In the genomic region with DNA sequence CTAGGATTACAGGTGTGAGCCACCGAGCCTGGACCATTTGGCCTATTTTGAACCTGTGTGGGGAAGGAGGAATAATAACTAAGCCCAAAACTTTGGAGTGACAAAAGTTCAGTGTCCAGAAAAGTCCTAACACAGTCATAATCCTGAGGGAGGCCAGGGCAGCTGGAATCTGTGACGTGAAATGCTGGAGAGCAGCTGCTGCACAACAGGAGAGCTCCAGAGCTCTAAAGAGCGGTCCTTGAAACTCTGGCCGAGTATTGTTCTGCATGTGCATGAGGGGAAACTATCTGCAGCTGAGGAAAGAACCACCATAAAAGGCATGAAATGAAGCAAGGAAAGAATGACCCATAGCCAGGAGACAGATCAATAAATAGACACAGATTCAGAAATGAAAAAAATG, we compare ENCODE assay signal across 19 cellular contexts. TPM values are rescaled to one million over a fixed set of nuclear protein-coding genes. Genes with fewer than 3 reads are reported as not detected.
DNase-seq lines count a peak whose midpoint lies in the region; ATAC-seq, FAIRE-seq and TF ChIP-seq lines count a peak whose summit lies in the region.
"Had no signal": no experiment of that assay in that cellular context is flagged by ENCODE, and none has a peak within 500 bp of the region (broad histone marks: within the 10 kb centered on the region; RNA-seq: fewer than 3 reads in every experiment).

No MANE protein-coding gene starts in this region.

- CTCF ChIA-PET in WTC11 (lab: Charles Lee) = interaction anchor here (0.7 to 0.9 kb wide), 2 partner anchors 45 to 99 kb away, joined by 3 to 4 read pairs; no protein-coding TSS in a partner anchor

- no peaks in the 10 kb centered on the region for H3K79me2 ChIP-seq in GM23338 (replicated peaks; ENCODE audit: insufficient read depth)

- TF ChIP-seq CTCF in GM23338 (conservative IDR thresholded peaks at IDR 0.05; ENCODE audit: low read depth in 2 of 2) = no peak
- no peak for TF ChIP-seq CTCF in WTC11 (IDR thresholded peaks at IDR 0.05)

- H3K27ac Mint-ChIP-seq in activated T-cell treated with anti-CD3 and anti-CD28 coated beads, Interleukin-2, amount 50 U/mL, for 24 hours = peak overlapping the region; percentile 37
- 0 out of 2 replicates have a peak overlapping the region, but pooled peaks have one; percentile 1 for H3K27ac Mint-ChIP-seq in GM23338
- H3K27ac Mint-ChIP-seq in WTC11 = peak overlapping the region; percentile 36; the same call in 1 of the 2 replicates
- H3K27ac Mint-ChIP-seq: HFFc6 had no signal

- no peaks in the 10 kb centered on the region for H3K9me3 Mint-ChIP-seq in activated T-cell treated with anti-CD3 and anti-CD28 coated beads, Interleukin-2, amount 50 U/mL, for 24 hours
- H3K9me3 Mint-ChIP-seq in activated T-cell treated with anti-CD3 and anti-CD28 coated beads, Interleukin-2, amount 50 U/mL, for 4 hours = no peaks in the 10 kb centered on the region
- H3K9me3 Mint-ChIP-seq in GM23338 (no peaks in the 10 kb centered on the region), WTC11 (no peaks in the 10 kb centered on the region)

- no peaks in the 10 kb centered on the region for H3K9me2 ChIP-seq in GM23338 (ENCODE audit: insufficient read depth)

- H3K36me3 ChIP-seq in GM23338 (ENCODE audit: insufficient read depth) = peaks cover 32% of the 10 kb centered on the region

- no peak overlapping the region for H3K4me2 ChIP-seq in GM23338

- no peak for DNase-seq in activated T-cell treated with anti-CD3 and anti-CD28 coated beads, Interleukin-2, amount 50 U/mL, for 24 hours
- no peak for DNase-seq in activated T-cell treated with anti-CD3 and anti-CD28 coated beads, Interleukin-2, amount 50 U/mL, for 4 hours
- DNase-seq in GM23338 (ENCODE audit: low spot score) (no peak), WTC11 (ENCODE audit: low spot score) (no peak), frontal cortex (ENCODE audit: low spot score in 2 of 2) (no peak), NCI-H146 treated with DMSO at 0.1 percent for 48 hours (lab: John Stamatoyannopoulos, UW; ENCODE audit: unreplicated experiment) (no peak)
- DNase-seq: C1 segment of cervical spinal cord; Calu3; CD4-positive, alpha-beta memory T cell; COR-L47; DMS53; DMS79 treated with DMSO at 0.1 percent for 48 hours; GF-D8; GOT3; HFFc6 had no signal

- ATAC-seq in activated T-cell treated with anti-CD3 and anti-CD28 coated beads, Interleukin-2, amount 50 U/mL, for 4 hours = no peak
- no peak for ATAC-seq in GM23338
- no peak for ATAC-seq in WTC11

- H3K27me3 Mint-ChIP-seq in activated T-cell treated with anti-CD3 and anti-CD28 coated beads, Interleukin-2, amount 50 U/mL, for 24 hours = no peaks in the 10 kb centered on the region
- no peaks in the 10 kb centered on the region for H3K27me3 Mint-ChIP-seq in activated T-cell treated with anti-CD3 and anti-CD28 coated beads, Interleukin-2, amount 50 U/mL, for 4 hours (ENCODE audit: low read depth)
- H3K27me3 Mint-ChIP-seq in GM23338 (ENCODE audit: insufficient read depth, low read depth, poor library complexity) (peaks cover 2% of the 10 kb centered on the region), WTC11 (ENCODE audit: low read depth) (no peaks in the 10 kb centered on the region)
- H3K27me3 Mint-ChIP-seq: CD4-positive, alpha-beta memory T cell had no signal

- H3K36me3 Mint-ChIP-seq in activated T-cell treated with anti-CD3 and anti-CD28 coated beads, Interleukin-2, amount 50 U/mL, for 24 hours (ENCODE audit: low read depth) = peaks cover 93% of the 10 kb centered on the region
- peaks cover 38% of the 10 kb centered on the region for H3K36me3 Mint-ChIP-seq in activated T-cell treated with anti-CD3 and anti-CD28 coated beads, Interleukin-2, amount 50 U/mL, for 4 hours (ENCODE audit: insufficient read depth)
- H3K36me3 Mint-ChIP-seq in GM23338 (ENCODE audit: low read depth) (peaks cover 44% of the 10 kb centered on the region), WTC11 (peaks cover 55% of the 10 kb centered on the region)

- H3K4me3 Mint-ChIP-seq in activated T-cell treated with anti-CD3 and anti-CD28 coated beads, Interleukin-2, amount 50 U/mL, for 24 hours = no peak overlapping the region
- no peak overlapping the region for H3K4me3 Mint-ChIP-seq in activated T-cell treated with anti-CD3 and anti-CD28 coated beads, Interleukin-2, amount 50 U/mL, for 4 hours
- H3K4me3 Mint-ChIP-seq in GM23338 (no peak overlapping the region), WTC11 (no peak overlapping the region)
- H3K4me3 Mint-ChIP-seq: CD4-positive, alpha-beta memory T cell; HFFc6 had no signal

- peaks cover 12% of the 10 kb centered on the region; the same call in 1 of the 2 replicates for H4K20me1 ChIP-seq in GM23338 (replicated peaks; ENCODE audit: insufficient read depth)

- POLR2A ChIA-PET in WTC11 (lab: Charles Lee) = no interaction called here

- H3F3A ChIP-seq in GM23338 (replicated peaks; ENCODE audit: low read depth) = no peaks in the 10 kb centered on the region

- no peak overlapping the region for H3K4me3 ChIP-seq in GM23338
- H3K4me3 ChIP-seq: HAP-1 had no signal

- no peaks in the 10 kb centered on the region for H3K27me3 ChIP-seq in GM23338 (ENCODE audit: insufficient read depth)

- no peak overlapping the region for H2AFZ ChIP-seq in GM23338

- FAIRE-seq in frontal cortex (lab: Jason Lieb, UNC) = no peak
- FAIRE-seq: GM12891, GM18507, H54 had no signal

- no peaks in the 10 kb centered on the region for H3K4me1 Mint-ChIP-seq in activated T-cell treated with anti-CD3 and anti-CD28 coated beads, Interleukin-2, amount 50 U/mL, for 24 hours (ENCODE audit: low read depth)
- H3K4me1 Mint-ChIP-seq in activated T-cell treated with anti-CD3 and anti-CD28 coated beads, Interleukin-2, amount 50 U/mL, for 4 hours (ENCODE audit: low read depth) = no peaks in the 10 kb centered on the region
- H3K4me1 Mint-ChIP-seq in GM23338 (no peaks in the 10 kb centered on the region), WTC11 (no peaks in the 10 kb centered on the region)
- H3K4me1 Mint-ChIP-seq: CD4-positive, alpha-beta memory T cell had no signal

- H3K4me1 ChIP-seq in GM23338 (ENCODE audit: insufficient read depth) = no peaks in the 10 kb centered on the region
- H3K4me1 ChIP-seq: HAP-1 had no signal

- no peak overlapping the region for H3K27ac ChIP-seq in GM23338 (ENCODE audit: low read depth)

TF ChIP-seq in GM23338, 12 proteins besides CTCF, POLR2A, EP300 and RAD21 (continues in another document):
- TF ChIP-seq NANOG (IDR thresholded peaks at IDR 0.05; ENCODE audit: borderline replicate concordance) = no peak
- no peak for TF ChIP-seq ZNF331 (CRISPR knock-in tag; IDR thresholded peaks at IDR 0.05; ENCODE audit: low read depth)

TF ChIP-seq in WTC11, 78 proteins besides CTCF, POLR2A, EP300 and RAD21:
- TF ChIP-seq NFYB (CRISPR knock-in tag; conservative IDR thresholded peaks at IDR 0.05; ENCODE audit: low read depth) (no peak), SMAD4 (CRISPR knock-in tag; IDR thresholded peaks at IDR 0.05) (no peak), ZNF317 (CRISPR knock-in tag; IDR thresholded peaks at IDR 0.05; ENCODE audit: borderline replicate concordance, low read depth) (no peak), FOXK1 (CRISPR knock-in tag; IDR thresholded peaks at IDR 0.05) (no peak), E2F4 (CRISPR knock-in tag; IDR thresholded peaks at IDR 0.05; ENCODE audit: borderline replicate concordance, low read depth) (no peak)
- TF ChIP-seq, protein P1, sequence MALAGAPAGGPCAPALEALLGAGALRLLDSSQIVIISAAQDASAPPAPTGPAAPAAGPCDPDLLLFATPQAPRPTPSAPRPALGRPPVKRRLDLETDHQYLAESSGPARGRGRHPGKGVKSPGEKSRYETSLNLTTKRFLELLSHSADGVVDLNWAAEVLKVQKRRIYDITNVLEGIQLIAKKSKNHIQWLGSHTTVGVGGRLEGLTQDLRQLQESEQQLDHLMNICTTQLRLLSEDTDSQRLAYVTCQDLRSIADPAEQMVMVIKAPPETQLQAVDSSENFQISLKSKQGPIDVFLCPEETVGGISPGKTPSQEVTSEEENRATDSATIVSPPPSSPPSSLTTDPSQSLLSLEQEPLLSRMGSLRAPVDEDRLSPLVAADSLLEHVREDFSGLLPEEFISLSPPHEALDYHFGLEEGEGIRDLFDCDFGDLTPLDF (CRISPR knock-in tag; IDR thresholded peaks at IDR 0.05) = no peak

RNA-seq across cellular contexts. Expression of gene HADHA, which starts 27.8 kb away (rescaled TPM):
- 10 to 100 TPM; 85.9 to 94.9 (median 87.7) TPM for total RNA-seq in activated T-cell treated with anti-CD3 and anti-CD28 coated beads, Interleukin-2, amount 50 U/mL, for 4 hours
- 88.9 and 92.3 TPM in 2 replicates for total RNA-seq in GM23338 (2014; rRNA removed; shearing (Covaris generic))
- polyA plus RNA-seq in GM23338 (2016; fragmentation: Nextera tagmentation; extraction: Ambion mirVana) = 57.6 and 63.9 TPM in 2 replicates
- total RNA-seq in WTC11 (2021) (118 to 123 TPM (median 121 TPM) in 3 replicates), frontal cortex (85.2 TPM)

RNA-seq across cellular contexts. Expression of gene HADHB, which starts 28.2 kb away (rescaled TPM):
- 10 to 100 TPM; 53.8 to 59.9 (median 55.2) TPM for total RNA-seq in activated T-cell treated with anti-CD3 and anti-CD28 coated beads, Interleukin-2, amount 50 U/mL, for 4 hours
- 43.4 and 55.0 TPM in 2 replicates for total RNA-seq in GM23338 (2014; rRNA removed; shearing (Covaris generic))
- 38.3 and 41.1 TPM in 2 replicates for polyA plus RNA-seq in GM23338 (2016; fragmentation: Nextera tagmentation; extraction: Ambion mirVana)
- total RNA-seq in WTC11 (2021) (59.8 to 64.5 TPM (median 60.7 TPM) in 3 replicates), frontal cortex (37.9 TPM)

RNA-seq across cellular contexts. Expression of gene GAREM2, which starts 43.7 kb away (rescaled TPM):
- 1 to 10 TPM; 2.4 to 4.1 (median 3.2) TPM for total RNA-seq in activated T-cell treated with anti-CD3 and anti-CD28 coated beads, Interleukin-2, amount 50 U/mL, for 4 hours
- 20.8 and 23.8 TPM in 2 replicates for total RNA-seq in GM23338 (2014; rRNA removed; shearing (Covaris generic))
- 3.8 and 4.1 TPM in 2 replicates for polyA plus RNA-seq in GM23338 (2016; fragmentation: Nextera tagmentation; extraction: Ambion mirVana)
- total RNA-seq in WTC11 (2021) (17.4 to 18.9 TPM (median 17.6 TPM) in 3 replicates), frontal cortex (6.1 TPM)
- total RNA-seq: HFFc6 had no signal
